8 cellular contexts compared by ENCODE assay signal in the genomic region with DNA sequence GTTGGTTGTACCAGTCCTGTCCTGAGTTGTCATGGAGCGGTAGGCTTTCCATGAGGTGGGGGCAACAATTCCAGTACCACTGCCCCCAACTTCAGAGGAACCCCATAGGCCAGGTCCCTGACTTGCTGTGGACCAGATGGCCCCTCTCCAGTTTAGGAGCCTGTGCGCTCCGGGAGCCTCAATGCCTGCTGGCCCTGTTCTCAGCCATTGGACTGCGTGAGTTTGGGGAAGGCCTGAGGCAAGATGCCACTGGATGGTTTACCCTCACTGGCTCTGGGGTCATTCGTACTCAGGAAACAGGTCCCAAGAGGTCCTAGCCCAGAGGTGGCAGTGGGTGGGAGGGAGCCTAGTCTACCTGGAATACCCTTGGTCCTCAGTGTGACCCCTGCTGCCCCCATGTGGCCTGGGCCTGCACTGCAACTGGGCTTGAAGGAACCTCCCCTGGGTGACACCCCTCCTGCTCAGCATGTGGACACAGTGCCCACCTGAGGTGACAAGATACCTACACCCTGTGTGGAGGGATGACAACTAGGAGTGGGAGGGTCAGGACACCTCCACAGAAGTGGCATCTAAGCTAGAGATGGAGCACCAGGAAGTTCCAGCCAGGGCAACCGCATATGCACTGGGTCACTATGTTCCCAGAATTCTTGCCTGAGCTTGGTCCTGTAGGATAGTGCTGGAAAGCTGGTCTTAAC. TPM values are rescaled to one million over a fixed set of nuclear protein-coding genes. Genes with fewer than 3 reads are reported as not detected.
DNase-seq lines count a peak whose midpoint lies in the region; ATAC-seq lines count a peak whose summit lies in the region.

No MANE protein-coding gene starts in this region.

- H3K4me1 Mint-ChIP-seq in activated CD4-positive, alpha-beta memory T cell treated with anti-CD3 and anti-CD28 coated beads, Interleukin-2, amount 10 ng/mL, durations not matched to agents 7 days and 5 days: peaks cover 14% of the 10 kb centered on the region

- POLR2A ChIA-PET in activated CD4-positive, alpha-beta memory T cell treated with anti-CD3 and anti-CD28 coated beads, Interleukin-2, amount 10 ng/mL, durations not matched to agents 7 days and 5 days (lab: Charles Lee): interaction anchor here (0.7 to 1.7 kb wide), 3 partner anchors 11 to 75 kb away, joined by 3 to 4 read pairs (median 3); no protein-coding TSS in a partner anchor

- ATAC-seq in HG02623 (IDR thresholded peaks at IDR 0.05; ENCODE audit: unreplicated experiment): peak; percentile 49

- peak overlapping the region; percentile 10 for H3K27ac Mint-ChIP-seq in activated CD4-positive, alpha-beta memory T cell treated with anti-CD3 and anti-CD28 coated beads, Interleukin-2, amount 10 ng/mL, durations not matched to agents 7 days and 5 days

- H3K4me3 Mint-ChIP-seq in activated CD4-positive, alpha-beta memory T cell treated with anti-CD3 and anti-CD28 coated beads, Interleukin-2, amount 10 ng/mL, durations not matched to agents 7 days and 5 days: no peak overlapping the region

- CTCF ChIA-PET in activated CD4-positive, alpha-beta memory T cell treated with anti-CD3 and anti-CD28 coated beads, Interleukin-2, amount 10 ng/mL, durations not matched to agents 7 days and 5 days (lab: Charles Lee): interaction anchor here (0.6 to 3.5 kb wide), 12 partner anchors 10 to 416 kb away, joined by 3 to 14 read pairs (median 4); a partner anchor contains a TSS

- DNase-seq in DMS53 (lab: John Stamatoyannopoulos, UW) (peak; percentile 83), NCI-H748 (lab: John Stamatoyannopoulos, UW; ENCODE audit: unreplicated experiment) (peak; percentile 80), ecto neural progenitor cell (ENCODE audit: low spot score) (peak; percentile 86), midbrain (lab: John Stamatoyannopoulos, UW) (peak; percentile 59), cortex of kidney (lab: John Stamatoyannopoulos, UW) (no peak)
- peak; percentile 88 for DNase-seq in activated CD4-positive, alpha-beta memory T cell treated with anti-CD3 and anti-CD28 coated beads, Interleukin-2, amount 10 ng/mL, durations not matched to agents 7 days and 5 days
- peak; percentile 98 for DNase-seq in stimulated activated CD8-positive, alpha-beta memory T cell treated with anti-CD3 and anti-CD28 coated beads, Interleukin-4, amount 100 ng/mL, for 48 hours

- H3K9me3 Mint-ChIP-seq in activated CD4-positive, alpha-beta memory T cell treated with anti-CD3 and anti-CD28 coated beads, Interleukin-2, amount 10 ng/mL, durations not matched to agents 7 days and 5 days: no peaks in the 10 kb centered on the region

- H3K36me3 Mint-ChIP-seq in activated CD4-positive, alpha-beta memory T cell treated with anti-CD3 and anti-CD28 coated beads, Interleukin-2, amount 10 ng/mL, durations not matched to agents 7 days and 5 days (ENCODE audit: low read depth): peaks cover 40% of the 10 kb centered on the region

- H3K27me3 Mint-ChIP-seq in activated CD4-positive, alpha-beta memory T cell treated with anti-CD3 and anti-CD28 coated beads, Interleukin-2, amount 10 ng/mL, durations not matched to agents 7 days and 5 days: no peaks in the 10 kb centered on the region

RNA-seq across cellular contexts. Expression of a gene that starts 6.0 kb away (rescaled TPM):
- total RNA-seq in activated CD4-positive, alpha-beta memory T cell treated with anti-CD3 and anti-CD28 coated beads, Interleukin-2, amount 10 ng/mL, durations not matched to agents 7 days and 5 days: under 1 TPM; 0.45 to 0.91 TPM

RNA-seq across cellular contexts. Expression of a gene that starts 6.4 kb away (rescaled TPM):
- total RNA-seq in activated CD4-positive, alpha-beta memory T cell treated with anti-CD3 and anti-CD28 coated beads, Interleukin-2, amount 10 ng/mL, durations not matched to agents 7 days and 5 days: 10 to 100 TPM; 30.6 to 32.7 TPM

RNA-seq across cellular contexts. Expression of a gene that starts 17.1 kb away (rescaled TPM):
- total RNA-seq in activated CD4-positive, alpha-beta memory T cell treated with anti-CD3 and anti-CD28 coated beads, Interleukin-2, amount 10 ng/mL, durations not matched to agents 7 days and 5 days: under 1 TPM in 1 of 2 experiments, not detected in 1; 0.23 TPM

RNA-seq across cellular contexts. Expression of a gene that starts 26.9 kb away (rescaled TPM):
- total RNA-seq in activated CD4-positive, alpha-beta memory T cell treated with anti-CD3 and anti-CD28 coated beads, Interleukin-2, amount 10 ng/mL, durations not matched to agents 7 days and 5 days: 10 to 100 TPM; 86.5 to 88.8 TPM

RNA-seq across cellular contexts. Expression of a gene that starts 29.5 kb away (rescaled TPM):
- total RNA-seq in activated CD4-positive, alpha-beta memory T cell treated with anti-CD3 and anti-CD28 coated beads, Interleukin-2, amount 10 ng/mL, durations not matched to agents 7 days and 5 days: 1 to 10 TPM; 4.2 to 4.7 TPM
